In genomic region chr1:20478072-20478660, GRCh38 we compare ENCODE assay signal across 2 cellular contexts.
TF ChIP-seq lines count a peak whose summit lies in the region.

No MANE protein-coding gene starts in this region.

TF ChIP-seq in HEK293, 187 proteins besides CTCF, POLR2A, EP300 and RAD21:
- no peak for TF ChIP-seq TSHZ1 (tag by site-specific recombination; IDR thresholded peaks at IDR 0.05; ENCODE audit: borderline replicate concordance)
- TF ChIP-seq ZFHX2 (tag by site-specific recombination; conservative IDR thresholded peaks at IDR 0.05), result no peak
- no peak for TF ChIP-seq ZNF302 (tag by site-specific recombination; IDR thresholded peaks at IDR 0.05; ENCODE audit: low read depth)
- no peak for TF ChIP-seq PRDM6 (tag by site-specific recombination; IDR thresholded peaks at IDR 0.05)
- peak; percentile 80 for TF ChIP-seq ZBTB48 (tag by site-specific recombination; IDR thresholded peaks at IDR 0.05)
- no peak for TF ChIP-seq ZNF121 (tag by site-specific recombination; IDR thresholded peaks at IDR 0.05)
- TF ChIP-seq ZNF518A (tag by site-specific recombination; conservative IDR thresholded peaks at IDR 0.05; ENCODE audit: low read depth), result no peak

TF ChIP-seq in HEK293T, 16 proteins besides CTCF, POLR2A, EP300 and RAD21 (continued from another document):
- no peak for TF ChIP-seq TARDBP (IDR thresholded peaks at IDR 0.05)
- TF ChIP-seq ZNF384 (IDR thresholded peaks at IDR 0.05), result no peak
- TF ChIP-seq BHLHE40 (IDR thresholded peaks at IDR 0.05; ENCODE audit: borderline replicate concordance), result no peak
- TF ChIP-seq LEF1 (IDR thresholded peaks at IDR 0.05; ENCODE audit: borderline replicate concordance), result no peak
- TF ChIP-seq SUZ12 (IDR thresholded peaks at IDR 0.05), result no peak
- TF ChIP-seq ELF4 (IDR thresholded peaks at IDR 0.05), result no peak
- no peak for TF ChIP-seq CTBP1 (IDR thresholded peaks at IDR 0.05; ENCODE audit: borderline replicate concordance)
- no peak for TF ChIP-seq NFRKB (IDR thresholded peaks at IDR 0.05)
- no peak for TF ChIP-seq FOXA1 (IDR thresholded peaks at IDR 0.05)
- no peak for TF ChIP-seq FOXK2 (IDR thresholded peaks at IDR 0.05)
- TF ChIP-seq SP1 (IDR thresholded peaks at IDR 0.05), result no peak
- no peak for TF ChIP-seq HDGF (IDR thresholded peaks at IDR 0.05; ENCODE audit: borderline replicate concordance)
- TF ChIP-seq ARNT (IDR thresholded peaks at IDR 0.05), result no peak
- TF ChIP-seq FOXM1 (IDR thresholded peaks at IDR 0.05; ENCODE audit: borderline replicate concordance), result no peak
TF ChIP-seq in HEK293T: peak in this region for 0.
